In genomic region chr4:47482326-47482725, GRCh38 we compare ENCODE assay signal across 11 cellular contexts. TPM values are rescaled to one million over a fixed set of nuclear protein-coding genes. Genes with fewer than 3 reads are reported as not detected.
A peak's percentile ranks its signal among the peaks of the same experiment; 100 is the strongest.
DNase-seq lines count a peak whose midpoint lies in the region; ATAC-seq lines count a peak whose summit lies in the region.
"Had no signal": no experiment of that assay in that cellular context is flagged by ENCODE, and none has a peak within 500 bp of the region (broad histone marks: within the 10 kb centered on the region; RNA-seq: fewer than 3 reads in every experiment).

No MANE protein-coding gene starts in this region.

- peak; percentile 16 for DNase-seq in H4 (ENCODE audit: low spot score)
- DNase-seq in RPMI7951 (ENCODE audit: low read depth), result peak; percentile 23
- DNase-seq in epithelial cell of prostate (ENCODE audit: low read depth, low spot score), result peak; percentile 33
- DNase-seq in stimulated activated CD4-positive, alpha-beta T cell treated with anti-CD3 and anti-CD28 coated beads, Interleukin-1b, Interleukin-23, amount 100 ng/mL, for 48 hours, result no peak
- DNase-seq in CD4-positive, alpha-beta memory T cell, result no peak
- DNase-seq: activated CD4-positive, alpha-beta T cell treated with anti-CD3 and anti-CD28 coated beads, Interleukin-2, amount 50 U/mL, for 1 hour; activated gamma-delta T cell; NCI-H510A had no signal

- H3K4me1 Mint-ChIP-seq in CD4-positive, alpha-beta memory T cell, result peaks cover 7 to 32% (median 25%) of the 10 kb centered on the region in 4 donors

- H3K4me3 ChIP-seq in skeletal muscle satellite cell (ENCODE audit: low read length), result no peak overlapping the region
- H3K4me3 ChIP-seq in CD4-positive, alpha-beta memory T cell (ENCODE audit: low read length in 2 of 2), result no peak overlapping the region
- H3K4me3 ChIP-seq: hepatocyte had no signal

- peak overlapping the region in 1 of 8 donors; percentile 17 for H3K4me3 Mint-ChIP-seq in CD4-positive, alpha-beta memory T cell

- H3K27me3 ChIP-seq in skeletal muscle satellite cell (ENCODE audit: control insufficient read depth, insufficient read depth, low read length), result no peaks in the 10 kb centered on the region
- no peaks in the 10 kb centered on the region for H3K27me3 ChIP-seq in CD4-positive, alpha-beta memory T cell (ENCODE audit: insufficient read depth, low read length)
- H3K27me3 ChIP-seq: hepatocyte had no signal

- POLR2A ChIA-PET in CD4-positive, alpha-beta memory T cell (lab: Charles Lee; ENCODE audit: partially characterized antibody), result no interaction called here

- peak overlapping the region; percentile 85 for H3K27ac ChIP-seq in epithelial cell of prostate
- H3K27ac ChIP-seq in CD4-positive, alpha-beta memory T cell (ENCODE audit: low read depth, low read length), result no peak overlapping the region
- H3K27ac ChIP-seq: hepatocyte had no signal

- H3K27ac Mint-ChIP-seq in CD4-positive, alpha-beta memory T cell, result peak overlapping the region in 3 of 7 donors; percentile 20 to 48 (median 44)

- H3K9ac ChIP-seq in skeletal muscle satellite cell (ENCODE audit: low read depth, low read length), result no peak overlapping the region

- CTCF ChIA-PET in CD4-positive, alpha-beta memory T cell (lab: Charles Lee; ENCODE audit: partially characterized antibody), result interaction anchor here (1.2 to 2.4 kb wide), 2 partner anchors 11 to 19 kb away, joined by 3 to 8 read pairs; partner anchors contain the start of gene COMMD8

- no peaks in the 10 kb centered on the region for H3K36me3 ChIP-seq in skeletal muscle satellite cell (ENCODE audit: insufficient read depth, low read length)
- no peaks in the 10 kb centered on the region for H3K36me3 ChIP-seq in CD4-positive, alpha-beta memory T cell (ENCODE audit: insufficient read depth, low read length)

- peaks cover 0 to 6% of the 10 kb centered on the region in 2 donors for H3K36me3 Mint-ChIP-seq in CD4-positive, alpha-beta memory T cell

- H3K4me1 ChIP-seq in skeletal muscle satellite cell (ENCODE audit: control insufficient read depth, insufficient read depth, low read length), result peaks cover 10% of the 10 kb centered on the region
- peaks cover 14% of the 10 kb centered on the region for H3K4me1 ChIP-seq in CD4-positive, alpha-beta memory T cell (ENCODE audit: insufficient read depth, low read length)

- no peaks in the 10 kb centered on the region for H3K9me3 Mint-ChIP-seq in CD4-positive, alpha-beta memory T cell

- H3K27me3 Mint-ChIP-seq in CD4-positive, alpha-beta memory T cell, result peaks cover 0 to 6% of the 10 kb centered on the region in 2 donors

- intact Hi-C loops in CD4-positive, alpha-beta memory T cell (cut with micrococcal nuclease), result no loop called here

- peak overlapping the region; percentile 36 for H3K4me2 ChIP-seq in skeletal muscle satellite cell (ENCODE audit: low read length)
- H3K4me2 ChIP-seq: hepatocyte had no signal

- no peak for ATAC-seq in GM21619 (IDR thresholded peaks at IDR 0.05; ENCODE audit: unreplicated experiment)

- H3K9me3 ChIP-seq in skeletal muscle satellite cell (replicated peaks; ENCODE audit: low read length), result no peaks in the 10 kb centered on the region
- no peaks in the 10 kb centered on the region for H3K9me3 ChIP-seq in CD4-positive, alpha-beta memory T cell (ENCODE audit: control insufficient read depth in 1 of 2, low read length in 2 of 2)

RNA-seq across cellular contexts. Expression of gene ATP10D, which starts 2.7 kb away (rescaled TPM):
- 28.4 and 32.4 TPM in 2 replicates for total RNA-seq in H4 (2014; rRNA removed; shearing (Covaris generic))
- 14.8 and 16.9 TPM in 2 replicates for total RNA-seq in RPMI7951 (2014; rRNA removed; shearing (Covaris generic))
- 8.3 and 12.7 TPM in 2 replicates for total RNA-seq in skeletal muscle satellite cell (2012; rRNA removed)
- total RNA-seq in CD4-positive, alpha-beta memory T cell, result 1 to 10 TPM; 3.1 to 4.2 TPM
- polyA plus RNA-seq in CD4-positive, alpha-beta memory T cell, result 1 to 10 TPM; 2.0 to 2.7 TPM

RNA-seq across cellular contexts. Expression of gene COMMD8, which starts 18.8 kb away (rescaled TPM):
- total RNA-seq in H4 (2014; rRNA removed; shearing (Covaris generic)), result 70.1 and 70.3 TPM in 2 replicates
- total RNA-seq in RPMI7951 (2014; rRNA removed; shearing (Covaris generic)), result 64.3 and 69.7 TPM in 2 replicates
- 31.0 and 34.7 TPM in 2 replicates for total RNA-seq in skeletal muscle satellite cell (2012; rRNA removed)
- 10 to 100 TPM; 14.6 to 18.3 TPM for total RNA-seq in CD4-positive, alpha-beta memory T cell
- 10 to 100 TPM; 42.2 to 82.8 TPM for polyA plus RNA-seq in CD4-positive, alpha-beta memory T cell

Comparison
In these comparisons a context has a peak if more than half of its experiments do, and no peak if none do; other contexts are left out.
1. DNase-seq: peak in H4 (single experiment), RPMI7951 (single experiment) and epithelial cell of prostate (single experiment); none in stimulated activated CD4-positive, alpha-beta T cell treated with anti-CD3 and anti-CD28 coated beads, Interleukin-1b, Interleukin-23, amount 100 ng/mL, for 48 hours (single experiment) and CD4-positive, alpha-beta memory T cell (0 of 5).